In the genomic region with DNA sequence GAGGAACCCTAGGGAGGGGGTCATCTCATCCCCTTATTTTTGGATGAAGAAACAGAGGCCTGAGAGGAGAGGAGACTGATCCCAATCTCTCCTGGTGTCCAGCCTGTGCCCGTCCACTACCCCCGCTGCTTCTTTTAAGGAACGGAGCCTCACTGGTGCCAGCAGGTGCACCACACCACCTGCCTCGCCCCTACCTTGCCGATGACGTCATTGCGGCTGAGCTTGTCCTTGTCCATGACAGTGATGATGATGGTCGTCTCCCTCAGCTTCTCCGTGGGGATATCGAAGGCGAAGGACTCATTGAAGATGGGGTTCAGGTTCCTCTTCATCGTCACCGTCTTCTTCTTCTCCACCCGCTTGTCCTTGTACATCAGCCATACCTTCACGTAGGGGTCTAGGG, we compare ENCODE assay signal across 7 cellular contexts. TPM values are rescaled to one million over a fixed set of nuclear protein-coding genes. Genes with fewer than 3 reads are reported as not detected.
"Had no signal": no experiment of that assay in that cellular context is flagged by ENCODE, and none has a peak within 500 bp of the region (broad histone marks: within the 10 kb centered on the region; RNA-seq: fewer than 3 reads in every experiment).

No MANE protein-coding gene starts in this region.

- H3K4me3 Mint-ChIP-seq: GM23338, H9, IgD-negative memory B cell had no signal

- H3K4me1 Mint-ChIP-seq: IgD-negative memory B cell had no signal

- H3K4me3 ChIP-seq: GM23338 had no signal

- ATAC-seq: GM23338 had no signal

- H3K9me3 Mint-ChIP-seq: GM23338, H9, IgD-negative memory B cell had no signal

- DNase-seq: H9, HCEC 1CT had no signal

- H2AFZ ChIP-seq: GM23338 had no signal

- H3K36me3 Mint-ChIP-seq: IgD-negative memory B cell had no signal

- H3K27ac Mint-ChIP-seq: GM23338, H9, IgD-negative memory B cell had no signal

- FAIRE-seq: H1, H54, HTR-8/SVneo had no signal

- H3K4me2 ChIP-seq: GM23338 had no signal

RNA-seq across cellular contexts. Expression of gene LRRC10B, which starts 14.3 kb away (rescaled TPM):
- polyA plus RNA-seq: IgD-negative memory B cell had no signal

RNA-seq across cellular contexts. Expression of gene SYT7, which starts 58.0 kb away (rescaled TPM):
- polyA plus RNA-seq: IgD-negative memory B cell had no signal
